9 cellular contexts compared by ENCODE assay signal in genomic region chr12:104604995-104605675, GRCh38.
DNase-seq lines count a peak whose midpoint lies in the region; ATAC-seq and TF ChIP-seq lines count a peak whose summit lies in the region.
"Had no signal": no experiment of that assay in that cellular context is flagged by ENCODE, and none has a peak within 500 bp of the region (broad histone marks: within the 10 kb centered on the region; RNA-seq: fewer than 3 reads in every experiment).

No MANE protein-coding gene starts in this region.

- peak overlapping the region; percentile 65 for H3K4me3 Mint-ChIP-seq in T-helper 2 cell treated with Interferon-gamma antibody and Interleukin-4, amounts not matched to agents 5 μg/mL and 100 μg/mL, for 36 hours
- no peak overlapping the region for H3K4me3 Mint-ChIP-seq in activated T-helper 2 cell treated with anti-CD3 and anti-CD28 coated beads, Interferon-gamma antibody, Interleukin-2, Interleukin-4, amounts not matched to agents 10 μg/mL and 5 μg/mL and 100 μg/mL, durations not matched to agents 14 hours and 24 hours and 36 hours (ENCODE audit: low read depth)

- H3K4me1 ChIP-seq in thoracic aorta (ENCODE audit: control insufficient read depth in 1 of 2, low read depth in 2 of 2): peaks cover 16 to 37% of the 10 kb centered on the region in 2 donors

- no peaks in the 10 kb centered on the region for H3K27me3 Mint-ChIP-seq in T-helper 2 cell treated with Interferon-gamma antibody and Interleukin-4, amounts not matched to agents 5 μg/mL and 100 μg/mL, for 36 hours (ENCODE audit: low read depth)
- no peaks in the 10 kb centered on the region for H3K27me3 Mint-ChIP-seq in activated T-helper 2 cell treated with anti-CD3 and anti-CD28 coated beads, Interferon-gamma antibody, Interleukin-2, Interleukin-4, amounts not matched to agents 10 μg/mL and 5 μg/mL and 100 μg/mL, durations not matched to agents 14 hours and 24 hours and 36 hours (ENCODE audit: low read depth)

- peak overlapping the region; percentile 90 for H3K27ac Mint-ChIP-seq in T-helper 2 cell treated with Interferon-gamma antibody and Interleukin-4, amounts not matched to agents 5 μg/mL and 100 μg/mL, for 36 hours
- peak overlapping the region; percentile 86 for H3K27ac Mint-ChIP-seq in activated T-helper 2 cell treated with anti-CD3 and anti-CD28 coated beads, Interferon-gamma antibody, Interleukin-2, Interleukin-4, amounts not matched to agents 10 μg/mL and 5 μg/mL and 100 μg/mL, durations not matched to agents 14 hours and 24 hours and 36 hours

- no peaks in the 10 kb centered on the region for H3K9me3 Mint-ChIP-seq in T-helper 2 cell treated with Interferon-gamma antibody and Interleukin-4, amounts not matched to agents 5 μg/mL and 100 μg/mL, for 36 hours
- H3K9me3 Mint-ChIP-seq in activated T-helper 2 cell treated with anti-CD3 and anti-CD28 coated beads, Interferon-gamma antibody, Interleukin-2, Interleukin-4, amounts not matched to agents 10 μg/mL and 5 μg/mL and 100 μg/mL, durations not matched to agents 14 hours and 24 hours and 36 hours: no peaks in the 10 kb centered on the region

- no peak for DNase-seq in T-helper 2 cell treated with Interferon-gamma antibody and Interleukin-4, amounts not matched to agents 5 μg/mL and 100 μg/mL, for 36 hours (ENCODE audit: low spot score)
- DNase-seq in T-helper 2 cell: no peak
- no peak for DNase-seq in activated T-helper 2 cell treated with anti-CD3 and anti-CD28 coated beads, Interferon-gamma antibody, Interleukin-2, Interleukin-4, amounts not matched to agents 10 μg/mL and 5 μg/mL and 100 μg/mL, durations not matched to agents 14 hours and 24 hours and 36 hours (ENCODE audit: low spot score)
- DNase-seq in islet precursor cell: peak; percentile 93
- no peak for DNase-seq in thoracic aorta (ENCODE audit: low spot score)
- DNase-seq in AG08395 (ENCODE audit: low spot score): no peak
- no peak for DNase-seq in NCI-H2171 (lab: John Stamatoyannopoulos, UW)
- no peak for DNase-seq in activated gamma-delta T cell treated with Interleukin-2 at 50 U/mL for 16 hours
- DNase-seq: effector CD8-positive, alpha-beta T cell had no signal

- H3K36me3 Mint-ChIP-seq in T-helper 2 cell treated with Interferon-gamma antibody and Interleukin-4, amounts not matched to agents 5 μg/mL and 100 μg/mL, for 36 hours (ENCODE audit: low read depth): peaks cover 50% of the 10 kb centered on the region
- peaks cover 51% of the 10 kb centered on the region for H3K36me3 Mint-ChIP-seq in activated T-helper 2 cell treated with anti-CD3 and anti-CD28 coated beads, Interferon-gamma antibody, Interleukin-2, Interleukin-4, amounts not matched to agents 10 μg/mL and 5 μg/mL and 100 μg/mL, durations not matched to agents 14 hours and 24 hours and 36 hours (ENCODE audit: low read depth)

- H3K36me3 ChIP-seq in thoracic aorta: no peaks in the 10 kb centered on the region

- H3K4me3 ChIP-seq in thoracic aorta: no peak overlapping the region

- peak overlapping the region; percentile 50 to 80 for H3K27ac ChIP-seq in thoracic aorta

- H3K9me3 ChIP-seq in thoracic aorta: no peaks in the 10 kb centered on the region

- peaks cover 67% of the 10 kb centered on the region for H3K4me1 Mint-ChIP-seq in T-helper 2 cell treated with Interferon-gamma antibody and Interleukin-4, amounts not matched to agents 5 μg/mL and 100 μg/mL, for 36 hours (ENCODE audit: low read depth)
- peaks cover 63% of the 10 kb centered on the region for H3K4me1 Mint-ChIP-seq in activated T-helper 2 cell treated with anti-CD3 and anti-CD28 coated beads, Interferon-gamma antibody, Interleukin-2, Interleukin-4, amounts not matched to agents 10 μg/mL and 5 μg/mL and 100 μg/mL, durations not matched to agents 14 hours and 24 hours and 36 hours (ENCODE audit: low read depth)

- intact Hi-C loops in activated T-helper 2 cell treated with anti-CD3 and anti-CD28 coated beads, Interferon-gamma antibody, Interleukin-2, Interleukin-4, amounts not matched to agents 10 μg/mL and 5 μg/mL and 100 μg/mL, durations not matched to agents 14 hours and 24 hours and 36 hours (cut with micrococcal nuclease): loop anchor here (1.0 to 10.0 kb wide), 11 partner anchors 22 to 1700 kb away; partner anchors contain the start of gene TCP11L2

- TF ChIP-seq CTCF in thoracic aorta (IDR thresholded peaks at IDR 0.05): no peak

- ATAC-seq in thoracic aorta (ENCODE audit: insufficient number of reproducible peaks, low FRiP score, low read depth): no peak

- no peaks in the 10 kb centered on the region for H3K27me3 ChIP-seq in thoracic aorta (replicated peaks; ENCODE audit: insufficient read depth)
